In the genomic region with DNA sequence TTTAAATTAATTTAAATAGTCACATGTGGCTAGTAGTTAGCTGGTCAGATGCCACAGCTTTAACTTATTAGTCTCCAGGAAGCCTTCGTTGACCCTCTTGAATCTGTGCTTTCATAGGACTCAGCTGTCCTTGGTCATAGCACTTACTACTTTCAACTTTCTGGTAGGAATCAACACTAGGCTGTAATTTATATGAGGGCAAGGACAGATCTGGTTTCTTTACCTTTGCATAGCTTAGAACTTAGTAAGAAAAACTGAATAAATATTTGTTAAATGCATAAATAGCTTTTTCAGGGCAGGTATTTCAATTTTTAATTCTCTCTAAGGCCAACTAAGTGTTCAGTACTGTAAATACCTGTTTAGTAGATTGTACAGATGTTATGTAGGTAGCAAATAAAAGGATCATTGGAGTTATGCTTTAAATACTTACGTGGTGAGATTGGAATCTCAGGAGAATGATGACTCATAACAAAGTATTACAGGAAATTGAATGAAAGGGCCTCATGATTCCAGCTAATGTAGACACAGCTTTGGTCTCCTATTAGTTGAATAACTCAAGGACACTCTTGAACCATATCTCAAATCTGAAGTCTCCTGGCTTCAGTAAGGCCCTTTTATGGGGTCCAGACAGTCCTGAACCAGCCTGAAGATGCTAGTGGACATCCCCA, we compare ENCODE assay signal across 10 cellular contexts. TPM values are rescaled to one million over a fixed set of nuclear protein-coding genes. Genes with fewer than 3 reads are reported as not detected.
DNase-seq lines count a peak whose midpoint lies in the region; ATAC-seq and TF ChIP-seq lines count a peak whose summit lies in the region.
"Had no signal": no experiment of that assay in that cellular context is flagged by ENCODE, and none has a peak within 500 bp of the region (broad histone marks: within the 10 kb centered on the region; RNA-seq: fewer than 3 reads in every experiment).

No MANE protein-coding gene starts in this region.

- ATAC-seq in esophagus mucosa, result peak; percentile 40
- no peak for ATAC-seq in HG03095 (IDR thresholded peaks at IDR 0.05; ENCODE audit: unreplicated experiment)

- intact Hi-C loops in sigmoid colon (cut with DNase I), result loop anchor here (2.0 to 10.0 kb wide), 2 partner anchors 137 to 163 kb away; a partner anchor contains a TSS

- no peaks in the 10 kb centered on the region for H3K27me3 ChIP-seq in sigmoid colon

- CTCF ChIA-PET in RWPE1 (lab: Yijun Ruan, JAX), result no interaction called here

- POLR2A ChIA-PET in RWPE1 (lab: Yijun Ruan, JAX; ENCODE audit: low non-redundant PET), result interaction anchor here (0.8 kb wide), 1 partner anchor 11 kb away, joined by 3 read pairs; no protein-coding TSS in a partner anchor

- H3K9me3 ChIP-seq in sigmoid colon, result no peaks in the 10 kb centered on the region

- H3K27ac ChIP-seq in RWPE1 (peak overlapping the region; percentile 87), sigmoid colon (peak overlapping the region; percentile 25 to 94 (median 91))
- H3K27ac ChIP-seq: 22Rv1 had no signal

- no peak overlapping the region for H3K4me3 ChIP-seq in sigmoid colon

- TF ChIP-seq CTCF in RWPE1 (conservative IDR thresholded peaks at IDR 0.05; ENCODE audit: low read depth) (no peak), sigmoid colon (IDR thresholded peaks at IDR 0.05) (no peak)

- peaks cover 0 to 12% (median 0%) of the 10 kb centered on the region in 4 donors for H3K36me3 ChIP-seq in sigmoid colon

- peaks cover 0 to 42% (median 28%) of the 10 kb centered on the region in 4 donors for H3K4me1 ChIP-seq in sigmoid colon

- WGBS in sigmoid colon, 2 donors, result 51 to 79% methylated on average over 2 of the region's 2 CpGs

- no peak for TF ChIP-seq EP300 in sigmoid colon (IDR thresholded peaks at IDR 0.05)

- DNase-seq in DMS 273 (lab: John Stamatoyannopoulos, UW; ENCODE audit: unreplicated experiment), result peak; percentile 20
- DNase-seq in DMS 273 treated with DMSO at 0.1 percent for 48 hours (lab: John Stamatoyannopoulos, UW), result no peak
- peak; percentile 79 for DNase-seq in RWPE1 (ENCODE audit: low spot score)
- DNase-seq in sigmoid colon, result no peak
- no peak for DNase-seq in UCSD-AML1 (lab: John Stamatoyannopoulos, UW; ENCODE audit: unreplicated experiment)
- DNase-seq in activated CD8-positive, alpha-beta memory T cell treated with anti-CD3 and anti-CD28 coated beads for 24 hours, result no peak
- DNase-seq: NCI-H774 had no signal

- TF ChIP-seq POLR2A in sigmoid colon (IDR thresholded peaks at IDR 0.05), result no peak

RNA-seq across cellular contexts. Expression of a gene that starts 2.6 kb away (rescaled TPM):
- 35.1 TPM for total RNA-seq in esophagus mucosa
- total RNA-seq in sigmoid colon, result 10 to 100 TPM; 68.5 to 94.6 (median 80.7) TPM
- 1 to 10 TPM; 1.8 to 8.4 (median 5.0) TPM for polyA plus RNA-seq in sigmoid colon

RNA-seq across cellular contexts. Expression of a gene that starts 43.4 kb away (rescaled TPM):
- total RNA-seq in esophagus mucosa (0.08 TPM), sigmoid colon (under 1 TPM in 2 of 4 donors, not detected in 2; under 0.01 to 0.14 TPM)
- polyA plus RNA-seq in sigmoid colon, result not detected

Comparison
In these comparisons a context has a peak if more than half of its experiments do, and no peak if none do; other contexts are left out.
1. DNase-seq: peak in DMS 273 (single experiment) and RWPE1 (single experiment); none in DMS 273 treated with DMSO at 0.1 percent for 48 hours (single experiment), sigmoid colon (single experiment), UCSD-AML1 (single experiment) and activated CD8-positive, alpha-beta memory T cell treated with anti-CD3 and anti-CD28 coated beads for 24 hours (single experiment).